ENCODE assay signal across 17 cellular contexts in the genomic region with DNA sequence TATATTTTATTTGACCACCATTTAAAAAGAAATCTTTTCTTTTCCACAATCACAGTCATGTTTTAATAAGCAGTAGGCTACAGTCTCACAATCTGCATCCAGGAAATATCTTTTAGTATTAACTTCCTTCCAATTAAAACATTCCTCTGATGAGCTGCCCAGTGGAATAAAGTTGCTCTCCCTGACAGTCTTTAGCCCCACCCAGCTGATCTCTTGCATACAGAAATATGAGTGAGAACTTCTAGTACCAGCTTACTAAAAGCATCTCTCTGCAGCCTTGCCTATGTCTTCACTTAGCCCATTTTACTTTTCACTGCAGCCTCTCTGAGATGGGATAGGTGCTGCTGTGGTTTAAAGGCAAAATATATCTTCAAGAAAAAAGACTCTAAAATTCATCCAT.
DNase-seq lines count a peak whose midpoint lies in the region; ATAC-seq and TF ChIP-seq lines count a peak whose summit lies in the region.
"Had no signal": no experiment of that assay in that cellular context is flagged by ENCODE, and none has a peak within 500 bp of the region (broad histone marks: within the 10 kb centered on the region; RNA-seq: fewer than 3 reads in every experiment).

No MANE protein-coding gene starts in this region.

- H3K27me3 ChIP-seq in right lobe of liver (no peaks in the 10 kb centered on the region), aorta (ENCODE audit: control insufficient read depth in 1 of 2, insufficient read depth in 2 of 2, low read length in 1 of 2) (no peaks in the 10 kb centered on the region)
- H3K27me3 ChIP-seq: heart right ventricle, neutrophil had no signal

- H3K9me3 ChIP-seq in right lobe of liver (no peaks in the 10 kb centered on the region), aorta (ENCODE audit: control insufficient read depth, low read length) (no peaks in the 10 kb centered on the region)
- H3K9me3 ChIP-seq: heart right ventricle, neutrophil had no signal

- H3K36me3 ChIP-seq in right lobe of liver (no peaks in the 10 kb centered on the region), aorta (ENCODE audit: control insufficient read depth in 1 of 2, insufficient read depth in 2 of 2, low read length in 1 of 2) (no peaks in the 10 kb centered on the region)
- H3K36me3 ChIP-seq: heart right ventricle, neutrophil had no signal

- intact Hi-C loops in left ventricle myocardium superior (cut with micrococcal nuclease) (no loop called here), cardiac septum (cut with DNase I) (no loop called here), right lobe of liver (cut with DNase I) (no loop called here), aorta (cut with DNase I) (no loop called here)

- no peak for DNase-seq in left ventricle myocardium superior
- no peak for DNase-seq in cardiac septum (ENCODE audit: low spot score)
- DNase-seq in choroid plexus epithelial cell (ENCODE audit: low read depth), result peak; percentile 56
- DNase-seq in right lobe of liver, result no peak
- no peak for DNase-seq in aorta
- DNase-seq in foreskin melanocyte, result no peak
- no peak for DNase-seq in Ammon's horn (ENCODE audit: low spot score)
- DNase-seq: activated CD8-positive, alpha-beta memory T cell treated with anti-CD3 and anti-CD28 coated beads, Interleukin-2, amount 10 ng/mL, durations not matched to agents 7 days and 5 days; activated effector memory CD4-positive, alpha-beta T cell treated with Interleukin-2 at 50 U/mL for 16 hours; GDM1; heart right ventricle; islet precursor cell; midbrain; NCI-H1694 had no signal

- H3K4me3 ChIP-seq in choroid plexus epithelial cell (ENCODE audit: low read depth, low read length), result no peak overlapping the region
- H3K4me3 ChIP-seq in right lobe of liver, result no peak overlapping the region
- no peak overlapping the region for H3K4me3 ChIP-seq in aorta (ENCODE audit: low read length in 2 of 2)
- H3K4me3 ChIP-seq: heart right ventricle, skin epidermis had no signal

- H3K27ac ChIP-seq in right lobe of liver (peak overlapping the region in 2 of 3 donors; percentile 2 to 59), aorta (ENCODE audit: low read depth in 1 of 2, low read length in 2 of 2) (no peak overlapping the region)
- H3K27ac ChIP-seq: heart right ventricle, neutrophil had no signal

- peaks cover 0 to 16% (median 8%) of the 10 kb centered on the region in 4 donors for H3K4me1 ChIP-seq in right lobe of liver
- H3K4me1 ChIP-seq in aorta (ENCODE audit: control insufficient read depth in 1 of 2, insufficient read depth in 2 of 2, low read length in 2 of 2), result no peaks in the 10 kb centered on the region

- peak; percentile 12 for ATAC-seq in left ventricle myocardium superior
- peak; percentile 37 to 65 (median 50) for ATAC-seq in right lobe of liver
- ATAC-seq in aorta (ENCODE audit: low FRiP score), result peak; percentile 66
- no peak for ATAC-seq in HG03378 (IDR thresholded peaks at IDR 0.05; ENCODE audit: unreplicated experiment)
- ATAC-seq: activated CD8-positive, alpha-beta memory T cell treated with anti-CD3 and anti-CD28 coated beads, Interleukin-2, amount 10 ng/mL, durations not matched to agents 7 days and 5 days had no signal

- TF ChIP-seq CTCF in choroid plexus epithelial cell (conservative IDR thresholded peaks at IDR 0.05; ENCODE audit: low read depth, low read length) (no peak), right lobe of liver (IDR thresholded peaks at IDR 0.05) (no peak)

- TF ChIP-seq POLR2A in right lobe of liver (IDR thresholded peaks at IDR 0.05), result no peak

Comparison
In these comparisons a context has a peak if more than half of its experiments do, and no peak if none do; other contexts are left out.
1. H3K27ac ChIP-seq: peak in right lobe of liver (2 of 3); none in aorta (0 of 2).